In the genomic region with DNA sequence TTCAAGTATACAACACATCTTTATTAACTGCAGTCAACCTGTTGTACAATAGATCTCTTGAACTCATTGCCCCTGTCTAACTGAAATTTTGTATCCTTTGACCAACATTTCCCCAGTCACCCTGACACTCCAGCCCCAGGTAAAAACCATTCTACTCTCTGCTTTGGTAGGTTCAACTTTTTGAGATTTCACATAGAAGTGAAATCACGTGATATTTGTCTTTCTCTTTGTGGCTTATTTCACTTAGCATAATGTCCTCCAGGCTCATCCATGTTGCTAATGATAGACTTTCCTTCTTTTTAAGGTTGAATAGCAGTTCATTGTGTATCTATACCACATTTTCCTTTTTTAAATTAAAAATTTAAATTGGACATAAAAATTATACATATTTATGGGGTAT, we compare ENCODE assay signal across 25 cellular contexts.
"Had no signal": no experiment of that assay in that cellular context is flagged by ENCODE, and none has a peak within 500 bp of the region (broad histone marks: within the 10 kb centered on the region; RNA-seq: fewer than 3 reads in every experiment).

No MANE protein-coding gene starts in this region.

- H3K9me3 ChIP-seq: colonic mucosa, esophagus muscularis mucosa, esophagus squamous epithelium, gastrocnemius medialis, gastroesophageal sphincter, heart left ventricle, heart right ventricle had no signal

- DNase-seq: colonic mucosa; cortex of kidney; dermis blood vessel endothelial cell; dorsolateral prefrontal cortex; effector CD4-positive, alpha-beta T cell; effector CD8-positive, alpha-beta T cell; effector memory CD4-positive, alpha-beta T cell; effector memory CD8-positive, alpha-beta T cell; endodermal cell; erythroblast; esophagus squamous epithelium; foreskin fibroblast; foreskin keratinocyte; foreskin melanocyte; gastrocnemius medialis; glutamatergic neuron; head of caudate nucleus; heart left ventricle; heart right ventricle had no signal

- H3K27me3 ChIP-seq: colonic mucosa, dorsolateral prefrontal cortex, esophagus muscularis mucosa, esophagus squamous epithelium, foreskin keratinocyte, gastrocnemius medialis, gastroesophageal sphincter, heart left ventricle had no signal

- H3K4me3 ChIP-seq: colonic mucosa, coronary artery, esophagus muscularis mucosa, esophagus squamous epithelium, gastrocnemius medialis, gastroesophageal sphincter, heart left ventricle, heart right ventricle had no signal

- ATAC-seq: effector memory CD8-positive, alpha-beta T cell; esophagus mucosa; foreskin keratinocyte; gastrocnemius medialis; gastroesophageal sphincter; heart right ventricle had no signal

- H3K4me1 ChIP-seq: colonic mucosa, esophagus squamous epithelium, gastrocnemius medialis, heart left ventricle, heart right ventricle had no signal

- H3K27ac ChIP-seq: colonic mucosa, coronary artery, epithelial cell of prostate, esophagus muscularis mucosa, esophagus squamous epithelium, foreskin keratinocyte, gastrocnemius medialis, gastroesophageal sphincter, heart left ventricle, heart right ventricle had no signal

- FAIRE-seq: endothelial cell of umbilical vein had no signal

- H3K36me3 ChIP-seq: colonic mucosa, esophagus muscularis mucosa, esophagus squamous epithelium, gastrocnemius medialis, gastroesophageal sphincter, heart left ventricle, heart right ventricle had no signal
